Comparison of ENCODE assay signal across 8 cellular contexts in the genomic region with DNA sequence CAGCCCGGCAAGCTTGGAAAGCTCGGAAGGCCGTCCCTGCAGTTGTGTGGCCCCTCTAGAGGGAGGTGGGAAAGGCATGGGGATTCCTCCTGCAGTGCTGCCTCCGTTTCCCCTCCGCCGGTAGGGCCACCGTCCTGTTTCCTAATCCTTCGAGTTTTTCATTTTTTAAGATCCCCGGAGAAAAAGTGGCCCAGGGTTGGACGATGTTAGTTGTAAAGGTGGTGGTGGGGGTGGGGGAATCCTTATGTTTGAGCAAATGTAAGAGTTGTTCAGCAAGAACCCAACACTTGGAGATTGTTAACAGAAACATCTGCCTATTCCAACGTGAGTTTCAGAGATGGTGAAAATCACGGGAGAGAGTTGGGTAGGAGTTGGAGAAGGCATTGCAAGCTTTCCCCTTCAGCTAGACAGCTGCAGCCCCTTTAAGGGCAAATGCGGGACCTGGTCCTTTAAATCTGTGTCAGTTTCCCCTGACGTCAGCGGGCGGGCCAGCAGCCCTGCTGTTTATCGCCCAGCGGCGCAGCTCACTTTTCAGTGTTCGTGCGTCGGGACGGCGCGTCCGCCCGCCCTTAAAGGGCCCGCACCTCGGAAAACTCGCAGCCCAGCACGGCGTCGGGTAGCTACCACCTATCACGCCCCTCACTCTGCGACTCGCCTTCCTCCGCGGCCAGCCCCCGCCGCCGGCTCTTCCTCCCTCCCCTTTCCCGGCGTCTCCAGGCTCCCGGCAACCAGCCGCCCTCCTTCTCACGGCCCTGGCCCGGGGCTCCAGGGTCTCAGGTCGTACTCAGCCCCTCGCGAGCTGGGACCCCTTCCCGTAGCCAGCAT. TPM values are rescaled to one million over a fixed set of nuclear protein-coding genes. Genes with fewer than 3 reads are reported as not detected.
A peak's percentile ranks its signal among the peaks of the same experiment; 100 is the strongest.
DNase-seq lines count a peak whose midpoint lies in the region; FAIRE-seq and TF ChIP-seq lines count a peak whose summit lies in the region.

SIDT2 (plus strand) TSS at position 534 of the 825 bp plus-strand sequence. CDS start 521 bp downstream, outside the sequence.

- peak within 1 kb of the TSS; percentile 66 for H2AK5ac ChIP-seq in neuronal stem cell (ENCODE audit: low read depth, low read length)

- H3K27me3 Mint-ChIP-seq in activated naive CD4-positive, alpha-beta T cell treated with anti-CD3 and anti-CD28 coated beads for 36 hours (ENCODE audit: low read depth), result no peaks in the 10 kb centered on the region

- H3K27me3 ChIP-seq in neuronal stem cell (ENCODE audit: control insufficient read depth in 3 of 3, insufficient read depth in 3 of 3, low read depth in 1 of 3, low read length in 3 of 3), result no peaks in the 10 kb centered on the region

- peak within 1 kb of the TSS; percentile 97 for H3K18ac ChIP-seq in neuronal stem cell (ENCODE audit: low read length)

- no peaks in the 10 kb centered on the region for H3K9me3 Mint-ChIP-seq in activated naive CD4-positive, alpha-beta T cell treated with anti-CD3 and anti-CD28 coated beads for 36 hours

- whole genome bisulfite sequencing in neuronal stem cell (ENCODE audit: extremely low coverage in 2 of 2, insufficient read length in 2 of 2, insufficient replicate concordance in 1 of 2), 2 donors, result no CpG with 5 or more reads among the region's 51 CpGs

- peak within 1 kb of the TSS; percentile 67 for H2BK12ac ChIP-seq in neuronal stem cell (ENCODE audit: low read length)

- peak within 1 kb of the TSS; percentile 68 for H3K4me3 ChIP-seq in HFF-Myc (replicated peaks; ENCODE audit: low read depth, low read length)
- peak within 1 kb of the TSS; percentile 85 to 93 for H3K4me3 ChIP-seq in neuronal stem cell (ENCODE audit: low read length in 2 of 2)

- peak within 1 kb of the TSS; percentile 93 for H3K4me3 Mint-ChIP-seq in activated naive CD4-positive, alpha-beta T cell treated with anti-CD3 and anti-CD28 coated beads for 36 hours

- H3K79me1 ChIP-seq in neuronal stem cell (ENCODE audit: low read depth, low read length), result no peaks in the 10 kb centered on the region

- peaks cover 15 to 21% of the 10 kb centered on the region in 2 donors for H3K4me1 ChIP-seq in neuronal stem cell (ENCODE audit: control insufficient read depth in 2 of 2, insufficient read depth in 1 of 2, low read depth in 1 of 2, low read length in 2 of 2)

- no peak within 1 kb of the TSS for H4K91ac ChIP-seq in neuronal stem cell (ENCODE audit: low read depth, low read length, poor library complexity)

- peak; percentile 95 for DNase-seq in GF-D8 (lab: John Stamatoyannopoulos, UW)
- peak; percentile 66 for DNase-seq in HFF-Myc (ENCODE audit: extremely low read depth, low read depth)
- peak; percentile 95 for DNase-seq in NAMALWA (ENCODE audit: low spot score)
- peak; percentile 88 for DNase-seq in SK-N-DZ (ENCODE audit: low spot score)
- peak; percentile 92 for DNase-seq in activated naive CD4-positive, alpha-beta T cell treated with anti-CD3 and anti-CD28 coated beads for 36 hours
- peak; percentile 84 to 90 for DNase-seq in frontal cortex (ENCODE audit: low spot score in 2 of 2)
- DNase-seq in neuronal stem cell (ENCODE audit: low spot score), result peak; percentile 88

- no peak within 1 kb of the TSS for H2BK120ac ChIP-seq in neuronal stem cell (ENCODE audit: low read depth, low read length)

- H3K27ac Mint-ChIP-seq in activated naive CD4-positive, alpha-beta T cell treated with anti-CD3 and anti-CD28 coated beads for 36 hours, result peak within 1 kb of the TSS; percentile 79

- peak within 1 kb of the TSS; percentile 56 for H2BK15ac ChIP-seq in neuronal stem cell (ENCODE audit: low read length)

- TF ChIP-seq CTCF in HFF-Myc (IDR thresholded peaks at IDR 0.05; ENCODE audit: low read depth, low read length, missing control alignments) (no peak), subcutaneous adipose tissue (IDR thresholded peaks at IDR 0.05; ENCODE audit: low read depth) (no peak)

- H2BK5ac ChIP-seq in neuronal stem cell (ENCODE audit: low read length), result no peak within 1 kb of the TSS

- intact Hi-C loops in activated naive CD4-positive, alpha-beta T cell treated with anti-CD3 and anti-CD28 coated beads for 36 hours (cut with micrococcal nuclease), result loop anchor here (1.0 to 2.0 kb wide), 5 partner anchors 34 to 406 kb away; partner anchors contain the start of genes BUD13, CEP164 and PAFAH1B2

- H3K23ac ChIP-seq in neuronal stem cell (ENCODE audit: low read depth, low read length, poor library complexity), result peak within 1 kb of the TSS; percentile 95

- no peak within 1 kb of the TSS for H3K4ac ChIP-seq in neuronal stem cell (ENCODE audit: low read length)

- peak within 1 kb of the TSS; percentile 76 for H3K27ac ChIP-seq in neuronal stem cell (replicated peaks; ENCODE audit: low read length)

- no peaks in the 10 kb centered on the region for H3K36me3 Mint-ChIP-seq in activated naive CD4-positive, alpha-beta T cell treated with anti-CD3 and anti-CD28 coated beads for 36 hours (ENCODE audit: low read depth)

- H4K8ac ChIP-seq in neuronal stem cell (ENCODE audit: low read depth, low read length), result no peak within 1 kb of the TSS

- FAIRE-seq in frontal cortex (lab: Jason Lieb, UNC), result no peak

- H2AFZ ChIP-seq in neuronal stem cell (ENCODE audit: low read length), result peak within 1 kb of the TSS; percentile 67

- H3K4me2 ChIP-seq in neuronal stem cell (ENCODE audit: insufficient read depth, low read length, poor library complexity, severe bottlenecking), result peak within 1 kb of the TSS; percentile 89

- peaks cover 0 to 2% of the 10 kb centered on the region in 2 donors for H3K9me3 ChIP-seq in neuronal stem cell (replicated peaks in 1 of 2; ENCODE audit: control insufficient read depth in 2 of 2, insufficient read depth in 1 of 2, low read depth in 1 of 2, low read length in 2 of 2)

- peak within 1 kb of the TSS; percentile 96 for H3K14ac ChIP-seq in neuronal stem cell (ENCODE audit: low read length)

- peaks cover 3 to 10% of the 10 kb centered on the region in 2 donors for H3K36me3 ChIP-seq in neuronal stem cell (replicated peaks in 1 of 2; ENCODE audit: control insufficient read depth in 2 of 2, insufficient read depth in 2 of 2, low read length in 2 of 2)

- CTCF ChIA-PET in activated naive CD4-positive, alpha-beta T cell treated with anti-CD3 and anti-CD28 coated beads for 36 hours (lab: Charles Lee), result interaction anchor here (0.6 to 6.4 kb wide), 7 partner anchors 34 to 446 kb away, joined by 3 to 72 read pairs (median 3); partner anchors contain the start of gene PAFAH1B2

- peaks cover 28% of the 10 kb centered on the region for H3K4me1 Mint-ChIP-seq in activated naive CD4-positive, alpha-beta T cell treated with anti-CD3 and anti-CD28 coated beads for 36 hours (ENCODE audit: low read depth)

- peak within 1 kb of the TSS; percentile 95 for H3K9ac ChIP-seq in neuronal stem cell (ENCODE audit: low read depth, low read length, poor library complexity)

RNA-seq across cellular contexts. Expression of gene SIDT2, which starts in this region (rescaled TPM):
- polyA plus RNA-seq in SK-N-DZ (2014; cell fraction: cytosol; rRNA removed), result 1.4 and 1.9 TPM in 2 replicates
- polyA plus RNA-seq in SK-N-DZ (2014; cell fraction: nucleus; rRNA removed), result 8.4 and 14.3 TPM in 2 replicates
- total RNA-seq in activated naive CD4-positive, alpha-beta T cell treated with anti-CD3 and anti-CD28 coated beads for 36 hours, result 10 to 100 TPM; 23.9 to 25.6 TPM
- 9.4 TPM for total RNA-seq in frontal cortex
- 16.9 TPM for polyA plus RNA-seq in neuronal stem cell (2013, experiment 1 of 2)
- 17.7 TPM for polyA plus RNA-seq in neuronal stem cell (2013, experiment 2 of 2)
- 100 to 1,000 TPM in 1 of 4 donors, 10 to 100 TPM in 3; 68.9 to 115 (median 90.3) TPM for total RNA-seq in subcutaneous adipose tissue

Comparison
In these comparisons a context has a peak if more than half of its experiments do, and no peak if none do; other contexts are left out.
1. Peak in every context shown above with its lines: DNase-seq, H3K4me3 ChIP-seq and H3K27ac ChIP-seq.